Comparison of ENCODE assay signal across 7 cellular contexts in genomic region chr15:73897441-73898261, GRCh38. TPM values are rescaled to one million over a fixed set of nuclear protein-coding genes. Genes with fewer than 3 reads are reported as not detected.
DNase-seq lines count a peak whose midpoint lies in the region; ATAC-seq and TF ChIP-seq lines count a peak whose summit lies in the region.

No MANE protein-coding gene starts in this region.

- peaks cover 28% of the 10 kb centered on the region for H3K4me1 ChIP-seq in mesenchymal stem cell (ENCODE audit: control insufficient read depth, insufficient read depth, low read depth, low read length)

- ATAC-seq in stimulated activated naive CD8-positive, alpha-beta T cell treated with anti-CD3 and anti-CD28 coated beads, Interleukin-15, Interleukin-2, amounts not matched to agents 100 U/mL and 50 U/mL, for 24 hours = peak; percentile 84

- H3K9me3 ChIP-seq in mesenchymal stem cell (ENCODE audit: control insufficient read depth, low read length) = no peaks in the 10 kb centered on the region

- no peak overlapping the region for H4K91ac ChIP-seq in mesenchymal stem cell (ENCODE audit: low read length)

- H2AK5ac ChIP-seq in mesenchymal stem cell (ENCODE audit: low read length, severe bottlenecking) = no peak overlapping the region

- 46% methylated on average over 12 of the region's 15 CpGs for WGBS in mesenchymal stem cell

- H3K9ac ChIP-seq in mesenchymal stem cell (ENCODE audit: low read length) = peak overlapping the region; percentile 48

- peak overlapping the region; percentile 52 for H4K8ac ChIP-seq in mesenchymal stem cell (ENCODE audit: low read length)

- H2BK15ac ChIP-seq in mesenchymal stem cell (ENCODE audit: low read depth, poor library complexity, severe bottlenecking) = no peak overlapping the region

- H3K27me3 ChIP-seq in mesenchymal stem cell (ENCODE audit: control insufficient read depth in 1 of 2, insufficient read depth in 1 of 2, low read length in 2 of 2) = peaks cover 5 to 10% of the 10 kb centered on the region in 2 experiments

- no peak overlapping the region for H3K23ac ChIP-seq in mesenchymal stem cell (ENCODE audit: low read length in 2 of 2)

- H3K14ac ChIP-seq in mesenchymal stem cell (ENCODE audit: low read length in 2 of 2) = peak overlapping the region in 1 of 2 experiments; percentile 8

- TF ChIP-seq CTCF in GM12864 (IDR thresholded peaks at IDR 0.05; ENCODE audit: low read depth, low read length, missing control alignments) = peak; percentile 95

- no peak overlapping the region for H3K4ac ChIP-seq in mesenchymal stem cell (ENCODE audit: low read depth in 1 of 2, low read length in 2 of 2)

- no peak overlapping the region for H2BK120ac ChIP-seq in mesenchymal stem cell (ENCODE audit: low read depth, low read length)

- no peak overlapping the region for H3K4me2 ChIP-seq in mesenchymal stem cell (ENCODE audit: low read length, poor library complexity, severe bottlenecking)

- H2BK12ac ChIP-seq in mesenchymal stem cell (ENCODE audit: low read length in 2 of 2) = no peak overlapping the region

- no peak overlapping the region for H3K4me3 ChIP-seq in GM12864 (ENCODE audit: low read depth, low read length)
- H3K4me3 ChIP-seq in mesenchymal stem cell (ENCODE audit: insufficient read depth in 1 of 2, low read depth in 1 of 2, low read length in 2 of 2) = peak overlapping the region in 1 of 2 experiments; percentile 22

- no peak overlapping the region for H2AFZ ChIP-seq in mesenchymal stem cell (ENCODE audit: low read depth, low read length)

- H3K79me1 ChIP-seq in mesenchymal stem cell (replicated peaks; ENCODE audit: low read length, poor library complexity, severe bottlenecking) = no peaks in the 10 kb centered on the region

- no peak overlapping the region for H2BK5ac ChIP-seq in mesenchymal stem cell (ENCODE audit: low read depth, low read length, poor library complexity, severe bottlenecking)

- DNase-seq in GM12864 (ENCODE audit: low read depth) (peak; percentile 2), MV-4-11 (lab: John Stamatoyannopoulos, UW) (peak; percentile 56), dermis blood vessel endothelial cell (peak; percentile 77), mesenchymal stem cell (peak; percentile 93), midbrain (lab: John Stamatoyannopoulos, UW) (no peak)
- peak; percentile 66 for DNase-seq in activated CD4-positive, CD25-positive, alpha-beta regulatory T cell treated with anti-CD3 and anti-CD28 coated beads, Interleukin-2, amount 50 U/mL, for 72 hours
- peak; percentile 69 for DNase-seq in stimulated activated naive CD8-positive, alpha-beta T cell treated with anti-CD3 and anti-CD28 coated beads, Interleukin-15, Interleukin-2, amounts not matched to agents 100 U/mL and 50 U/mL, for 24 hours

- H3K36me3 ChIP-seq in mesenchymal stem cell (ENCODE audit: control insufficient read depth in 1 of 2, insufficient read depth in 2 of 2, low read depth in 1 of 2, low read length in 2 of 2) = no peaks in the 10 kb centered on the region

- no peak overlapping the region for H3K18ac ChIP-seq in mesenchymal stem cell (ENCODE audit: low read depth in 1 of 2, low read length in 2 of 2)

- H3K27ac ChIP-seq in mesenchymal stem cell (ENCODE audit: low read length, poor library complexity, severe bottlenecking) = peak overlapping the region; percentile 48

RNA-seq across cellular contexts. Expression of gene TBC1D21, which starts 24.3 kb away (rescaled TPM):
- total RNA-seq in dermis blood vessel endothelial cell = not detected in 2 replicates
- not detected for polyA plus RNA-seq in mesenchymal stem cell (2013, experiment 1 of 2)
- polyA plus RNA-seq in mesenchymal stem cell (2013, experiment 2 of 2) = not detected

RNA-seq across cellular contexts. Expression of gene LOXL1, which starts 28.6 kb away (rescaled TPM):
- 0.68 and 0.70 TPM in 2 replicates for total RNA-seq in dermis blood vessel endothelial cell
- polyA plus RNA-seq in mesenchymal stem cell (2013, experiment 1 of 2) = 187 TPM
- 181 TPM for polyA plus RNA-seq in mesenchymal stem cell (2013, experiment 2 of 2)
